Comparison of ENCODE assay signal across 25 cellular contexts in genomic region chr22:29578462-29578861, GRCh38. TPM values are rescaled to one million over a fixed set of nuclear protein-coding genes. Genes with fewer than 3 reads are reported as not detected.
DNase-seq lines count a peak whose midpoint lies in the region; ATAC-seq, FAIRE-seq and TF ChIP-seq lines count a peak whose summit lies in the region.
"Had no signal": no experiment of that assay in that cellular context is flagged by ENCODE, and none has a peak within 500 bp of the region (broad histone marks: within the 10 kb centered on the region; RNA-seq: fewer than 3 reads in every experiment).

No MANE protein-coding gene starts in this region.

- H4K91ac ChIP-seq in neuronal stem cell (ENCODE audit: low read depth, low read length, poor library complexity) = no peak overlapping the region

- H2AK5ac ChIP-seq in neuronal stem cell (ENCODE audit: low read depth, low read length) = no peak overlapping the region

- H2BK15ac ChIP-seq in neuronal stem cell (ENCODE audit: low read length) = no peak overlapping the region

- DNase-seq in HepG2 (ENCODE audit: low spot score) (no peak), right lobe of liver (no peak), K562 (ENCODE audit: extremely low read depth in 1 of 4, low spot score in 3 of 4) (no peak), type B pancreatic cell (ENCODE audit: extremely low spot score, unreplicated experiment) (no peak), neuronal stem cell (ENCODE audit: low spot score) (no peak)
- DNase-seq: Caco-2; CD4-positive, CD25-positive, alpha-beta regulatory T cell; CD8-positive, alpha-beta T cell; DMS 273 treated with DMSO at 0.1 percent for 48 hours; DMS79; EL; GDM1; H9; HFFc6 had no signal

- no peak overlapping the region for H3K27ac Mint-ChIP-seq in type B pancreatic cell
- H3K27ac Mint-ChIP-seq: B cell; CD4-positive, CD25-positive, alpha-beta regulatory T cell; GM23338; HFFc6 had no signal

- POLR2A ChIA-PET in HepG2 (lab: Yijun Ruan, JAX) (interaction anchor here (2.6 kb wide), 1 partner anchor 10 kb away, joined by 10 read pairs; no protein-coding TSS in a partner anchor), K562 (lab: Yijun Ruan, JAX) (interaction anchor here (0.8 kb wide), 1 partner anchor 14 kb away, joined by 3 read pairs; no protein-coding TSS in a partner anchor)

- no peak overlapping the region for H3K23ac ChIP-seq in neuronal stem cell (ENCODE audit: low read depth, low read length, poor library complexity)

- H3K27me3 Mint-ChIP-seq in type B pancreatic cell = no peaks in the 10 kb centered on the region
- H3K27me3 Mint-ChIP-seq: B cell; CD4-positive, CD25-positive, alpha-beta regulatory T cell had no signal

- H3K4me1 Mint-ChIP-seq in type B pancreatic cell (ENCODE audit: unreplicated experiment) = peaks cover 11% of the 10 kb centered on the region

- H3K4ac ChIP-seq in neuronal stem cell (ENCODE audit: low read length) = no peak overlapping the region

- H2BK120ac ChIP-seq in neuronal stem cell (ENCODE audit: low read depth, low read length) = no peak overlapping the region

- no peak for TF ChIP-seq CTCF in HepG2 (CRISPR knock-in tag; IDR thresholded peaks at IDR 0.05)
- no peak for TF ChIP-seq CTCF in right lobe of liver (IDR thresholded peaks at IDR 0.05)
- TF ChIP-seq CTCF in K562 (IDR thresholded peaks at IDR 0.05 in 2 of 3, conservative IDR thresholded peaks at IDR 0.05 in 1 of 3; ENCODE audit: insufficient read depth in 2 of 3, low read depth in 1 of 3, low read length in 3 of 3) = no peak
- no peak for TF ChIP-seq CTCF in type B pancreatic cell (conservative IDR thresholded peaks at IDR 0.05)

- H3K79me1 ChIP-seq in neuronal stem cell (ENCODE audit: low read depth, low read length) = peaks cover 10% of the 10 kb centered on the region

- H3K9me3 ChIP-seq in HepG2 (ENCODE audit: low read length) = no peaks in the 10 kb centered on the region
- no peaks in the 10 kb centered on the region for H3K9me3 ChIP-seq in right lobe of liver
- no peaks in the 10 kb centered on the region for H3K9me3 ChIP-seq in K562 (replicated peaks; ENCODE audit: control insufficient read depth, insufficient read depth, low read depth, low read length)
- H3K9me3 ChIP-seq in neuronal stem cell (replicated peaks in 1 of 2; ENCODE audit: control insufficient read depth in 2 of 2, insufficient read depth in 1 of 2, low read depth in 1 of 2, low read length in 2 of 2) = no peaks in the 10 kb centered on the region
- H3K9me3 ChIP-seq: BLaER1, Caco-2 had no signal

- CTCF ChIA-PET in HepG2 (lab: Yijun Ruan, JAX; ENCODE audit: low intra/inter-chr PET ratio, low total read pairs) = no interaction called here
- CTCF ChIA-PET in K562 (lab: Yijun Ruan, JAX; ENCODE audit: low intra/inter-chr PET ratio) = no interaction called here

- WGBS in HepG2 (ENCODE audit: low lambda C conversion rate) = 100% methylated on average over 2 of the region's 2 CpGs
- 100% methylated on average over 1 of the region's 2 CpGs for WGBS in right lobe of liver (ENCODE audit: insufficient coverage, low coverage, low lambda C conversion rate, missing lambda C conversion rate)
- WGBS in K562 (ENCODE audit: insufficient coverage, low coverage, missing lambda C conversion rate) = 92% methylated on average over 2 of the region's 2 CpGs
- no CpG with 5 or more reads among the region's 2 CpGs for WGBS in neuronal stem cell (ENCODE audit: extremely low coverage in 2 of 2, insufficient read length in 2 of 2, insufficient replicate concordance in 1 of 2), 2 donors

- no peak for TF ChIP-seq EP300 in HepG2 (IDR thresholded peaks at IDR 0.05; ENCODE audit: low read depth in 2 of 2, low read length in 2 of 2)
- no peak for TF ChIP-seq EP300 in HepG2 (CRISPR knock-in tag; IDR thresholded peaks at IDR 0.05; ENCODE audit: borderline replicate concordance)
- no peak for TF ChIP-seq EP300 in K562 (IDR thresholded peaks at IDR 0.05; ENCODE audit: low read length)

- no peak overlapping the region for H2BK12ac ChIP-seq in neuronal stem cell (ENCODE audit: low read length)

- H3K27me3 ChIP-seq in HepG2 (ENCODE audit: control insufficient read depth in 1 of 2, insufficient read depth in 2 of 2, low read length in 2 of 2) (no peaks in the 10 kb centered on the region), right lobe of liver (no peaks in the 10 kb centered on the region), K562 (ENCODE audit: control insufficient read depth in 2 of 2, insufficient read depth in 2 of 2, low read length in 2 of 2) (no peaks in the 10 kb centered on the region), neuronal stem cell (ENCODE audit: control insufficient read depth in 3 of 3, insufficient read depth in 3 of 3, low read depth in 1 of 3, low read length in 3 of 3) (no peaks in the 10 kb centered on the region)
- H3K27me3 ChIP-seq: BLaER1 had no signal

- H3K9ac ChIP-seq in HepG2 (ENCODE audit: insufficient read depth, low read depth, low read length) (no peak overlapping the region), K562 (ENCODE audit: insufficient read depth in 1 of 2, low read depth in 2 of 2, low read length in 2 of 2) (no peak overlapping the region), neuronal stem cell (ENCODE audit: low read depth, low read length, poor library complexity) (no peak overlapping the region)
- H3K9ac ChIP-seq: BLaER1 had no signal

- no peak overlapping the region for H2AFZ ChIP-seq in HepG2 (ENCODE audit: low read length)
- no peak overlapping the region for H2AFZ ChIP-seq in K562 (ENCODE audit: low read depth, low read length)
- no peak overlapping the region for H2AFZ ChIP-seq in neuronal stem cell (ENCODE audit: low read length)
- H2AFZ ChIP-seq: GM23338 had no signal

- H3K4me2 ChIP-seq in HepG2 (ENCODE audit: low read depth, low read length) (no peak overlapping the region), K562 (ENCODE audit: insufficient read depth, low read length) (no peak overlapping the region), neuronal stem cell (ENCODE audit: insufficient read depth, low read length, poor library complexity, severe bottlenecking) (no peak overlapping the region)
- H3K4me2 ChIP-seq: BLaER1, GM23338 had no signal

- peak overlapping the region; percentile 34 for H3K4me3 Mint-ChIP-seq in type B pancreatic cell
- H3K4me3 Mint-ChIP-seq: B cell, GM23338, HFFc6 had no signal

- in situ Hi-C loops in HepG2 (cut with HindIII; ENCODE audit: extremely low pct_ligation_motif_present, low pct_unique_long_range_greater_than_20kb) (no loop called here), K562 (cut with MboI) (no loop called here)

- peaks cover 1 to 8% of the 10 kb centered on the region in 2 experiments; a peak in 2 of 5 replicates for H3K36me3 ChIP-seq in HepG2 (replicated peaks in 1 of 2; ENCODE audit: control insufficient read depth in 1 of 2, insufficient read depth in 2 of 2, low read length in 2 of 2)
- H3K36me3 ChIP-seq in right lobe of liver = no peaks in the 10 kb centered on the region
- peaks cover 7% of the 10 kb centered on the region; the same call in 1 of the 3 replicates for H3K36me3 ChIP-seq in K562 (ENCODE audit: control insufficient read depth, insufficient read depth, low read length)
- peaks cover 3 to 29% of the 10 kb centered on the region in 2 donors for H3K36me3 ChIP-seq in neuronal stem cell (replicated peaks in 1 of 2; ENCODE audit: control insufficient read depth in 2 of 2, insufficient read depth in 2 of 2, low read length in 2 of 2)

- H3K4me3 ChIP-seq in HepG2 (replicated peaks in 1 of 3; ENCODE audit: insufficient read depth in 1 of 3, low read depth in 2 of 3, low read length in 3 of 3) (no peak overlapping the region), right lobe of liver (no peak overlapping the region), K562 (no peak overlapping the region), neuronal stem cell (ENCODE audit: low read length in 2 of 2) (no peak overlapping the region)
- H3K4me3 ChIP-seq: BLaER1, GM12878, GM23338 had no signal

- no peaks in the 10 kb centered on the region for H3K9me3 Mint-ChIP-seq in type B pancreatic cell
- H3K9me3 Mint-ChIP-seq: CD4-positive, CD25-positive, alpha-beta regulatory T cell; CD8-positive, alpha-beta T cell; GM23338; H9; HFFc6 had no signal

- peaks cover 3% of the 10 kb centered on the region for H3K36me3 Mint-ChIP-seq in type B pancreatic cell
- H3K36me3 Mint-ChIP-seq: CD4-positive, CD25-positive, alpha-beta regulatory T cell had no signal

- H3K18ac ChIP-seq in neuronal stem cell (ENCODE audit: low read length) = no peak overlapping the region

- H3K79me2 ChIP-seq in HepG2 (ENCODE audit: insufficient read depth, low read length) (peaks cover 10% of the 10 kb centered on the region), K562 (ENCODE audit: control insufficient read depth, insufficient read depth, low read length) (peaks cover 14% of the 10 kb centered on the region)

- no TSS peak for BruUV-seq in HepG2 (replicated peaks; lab: Mats Ljungman, UMichigan)
- no TSS peak for BruUV-seq in K562 (replicated peaks; lab: Mats Ljungman, UMichigan)

- H3K4me1 ChIP-seq in HepG2 (ENCODE audit: insufficient read depth, low read length) = peaks cover 84% of the 10 kb centered on the region
- peaks cover 0 to 18% (median 9%) of the 10 kb centered on the region in 4 donors for H3K4me1 ChIP-seq in right lobe of liver
- H3K4me1 ChIP-seq in K562 (replicated peaks in 1 of 2; ENCODE audit: control insufficient read depth in 2 of 2, insufficient read depth in 2 of 2, low read length in 2 of 2) = peaks cover 6 to 15% of the 10 kb centered on the region in 2 experiments; a peak in 3 of 5 replicates
- peaks cover 6 to 11% of the 10 kb centered on the region in 2 donors for H3K4me1 ChIP-seq in neuronal stem cell (ENCODE audit: control insufficient read depth in 2 of 2, insufficient read depth in 1 of 2, low read depth in 1 of 2, low read length in 2 of 2)

- ATAC-seq in HepG2 (no peak), right lobe of liver (no peak), K562 (no peak), HG03460 (IDR thresholded peaks at IDR 0.05; ENCODE audit: unreplicated experiment) (no peak)
- ATAC-seq: CD8-positive, alpha-beta T cell; GM12878; GM23338; HCT116 had no signal

- intact Hi-C loops in HepG2 (cut with micrococcal nuclease; ENCODE audit: unreplicated experiment) (no loop called here), right lobe of liver (cut with DNase I) (no loop called here), K562 (cut with micrococcal nuclease) (no loop called here)

- H3K27ac ChIP-seq in HepG2 (ENCODE audit: extremely low read length, insufficient read depth, low read length) (peak overlapping the region; percentile 26), right lobe of liver (no peak overlapping the region), K562 (ENCODE audit: extremely low read depth, low read depth, low read length) (no peak overlapping the region), neuronal stem cell (replicated peaks; ENCODE audit: low read length) (no peak overlapping the region)
- H3K27ac ChIP-seq: 22Rv1, BLaER1, C4-2B had no signal

- no peak overlapping the region for H4K8ac ChIP-seq in neuronal stem cell (ENCODE audit: low read depth, low read length)

- no peaks in the 10 kb centered on the region for H4K20me1 ChIP-seq in HepG2 (ENCODE audit: insufficient read depth, low read length)
- no peaks in the 10 kb centered on the region for H4K20me1 ChIP-seq in K562 (replicated peaks; ENCODE audit: control insufficient read depth, insufficient read depth, low read length)

- TF ChIP-seq POLR2A in HepG2 (IDR thresholded peaks at IDR 0.05; ENCODE audit: insufficient read depth in 1 of 2, low read depth in 2 of 2, low read length in 2 of 2) (no peak), right lobe of liver (IDR thresholded peaks at IDR 0.05) (no peak), K562 (conservative IDR thresholded peaks at IDR 0.05) (no peak)

- H2BK5ac ChIP-seq in neuronal stem cell (ENCODE audit: low read length) = no peak overlapping the region

- H3K14ac ChIP-seq in neuronal stem cell (ENCODE audit: low read length) = no peak overlapping the region

- TF ChIP-seq RAD21 in HepG2 (CRISPR knock-in tag; IDR thresholded peaks at IDR 0.05) (no peak), K562 (CRISPR knock-in tag; conservative IDR thresholded peaks at IDR 0.05 in 1 of 2, IDR thresholded peaks at IDR 0.05 in 1 of 2) (no peak)

- FAIRE-seq in HepG2 (lab: Jason Lieb, UNC) (no peak), K562 (lab: Jason Lieb, UNC) (no peak)
- FAIRE-seq: A204.1, D721Med, GM12878, GM19239 had no signal

- no peaks in the 10 kb centered on the region for H3K9me1 ChIP-seq in K562 (ENCODE audit: control insufficient read depth, insufficient read depth, low read length)

RNA-seq across cellular contexts. Expression of gene NIPSNAP1, which starts 2.5 kb away (rescaled TPM):
- total RNA-seq in HepG2 (2016; rRNA removed; fragmentation: Illumina TruSeq; extraction: Trizol) (159 and 167 TPM in 2 replicates), right lobe of liver (100 to 1,000 TPM in 5 of 6 experiments, 10 to 100 TPM in 1; 94.5 to 149 (median 141) TPM), K562 (2014; rRNA removed) (22.4 and 27.9 TPM in 2 replicates), K562 (2014; rRNA removed; fragmentation: Illumina TruSeq; extraction: Trizol) (26.0 and 27.3 TPM in 2 replicates), K562 (2015; rRNA removed; fragmentation: Illumina TruSeq; extraction: Trizol) (21.0 and 21.4 TPM in 2 replicates), K562 (2021) (24.1 and 24.8 TPM in 2 replicates), type B pancreatic cell (ENCODE audit: low replicate concordance) (97.2 and 128 TPM in 2 replicates)
- 36.4 and 36.6 TPM in 2 replicates for total RNA-seq in HepG2 (2016; cell fraction: cytosol; rRNA removed; fragmentation: Illumina TruSeq; extraction: Trizol; ENCODE audit: low read depth)
- total RNA-seq in HepG2 (2016; cell fraction: insoluble cytoplasmic fraction; rRNA removed; fragmentation: Illumina TruSeq; extraction: Trizol) = 162 and 163 TPM in 2 replicates
- total RNA-seq in HepG2 (2016; cell fraction: membrane; rRNA removed; fragmentation: Illumina TruSeq; extraction: Trizol) = 98.2 and 102 TPM in 2 replicates
- total RNA-seq in HepG2 (2016; cell fraction: nucleus; rRNA removed; fragmentation: Illumina TruSeq; extraction: Trizol) = 68.4 and 75.1 TPM in 2 replicates
- polyA plus RNA-seq in HepG2 (2011; rRNA removed) (203 and 212 TPM in 2 replicates), K562 (2011; rRNA removed) (55.0 and 57.1 TPM in 2 replicates), K562 (2014; fragmentation: Illumina TruSeq; extraction: Trizol) (31.9 and 35.0 TPM in 2 replicates), K562 (2014; fragmentation: Nextera tagmentation; extraction: Ambion mirVana) (10 to 100 TPM; 10.2 to 13.5 TPM), K562 (2014; rRNA removed) (26.4 and 32.0 TPM in 2 replicates)
- polyA plus RNA-seq in HepG2 (2011; cell fraction: cytosol; rRNA removed) = 167 and 170 TPM in 2 replicates
- 133 and 152 TPM in 2 replicates for polyA plus RNA-seq in HepG2 (2011; cell fraction: nucleus; rRNA removed)
- 126 and 158 TPM in 2 replicates for polyA plus RNA-seq in HepG2 (2012)
- polyA plus RNA-seq in HepG2 (2016; cell fraction: cytosol; fragmentation: Illumina TruSeq; extraction: Trizol; ENCODE audit: low read depth) = 33.2 and 39.7 TPM in 2 replicates
- 169 and 174 TPM in 2 replicates for polyA plus RNA-seq in HepG2 (2016; cell fraction: insoluble cytoplasmic fraction; fragmentation: Illumina TruSeq; extraction: Trizol; ENCODE audit: low read depth)
- 73.5 and 79.3 TPM in 2 replicates for polyA plus RNA-seq in HepG2 (2016; cell fraction: membrane; fragmentation: Illumina TruSeq; extraction: Trizol; ENCODE audit: low read depth)
- 104 and 117 TPM in 2 replicates for polyA plus RNA-seq in HepG2 (2016; cell fraction: nucleus; fragmentation: Illumina TruSeq; extraction: Trizol; ENCODE audit: insufficient read depth, low read depth)
- polyA minus RNA-seq in HepG2 (2011; rRNA and poly(A)+ RNA removed; ENCODE audit: low replicate concordance) = 19.6 and 162 TPM in 2 replicates
- 70.8 and 86.6 TPM in 2 replicates for polyA minus RNA-seq in HepG2 (2011; cell fraction: cytosol; rRNA and poly(A)+ RNA removed)
- 55.0 and 66.1 TPM in 2 replicates for polyA minus RNA-seq in HepG2 (2011; cell fraction: nucleus; rRNA and poly(A)+ RNA removed)
- total RNA-seq in K562 (2011; cell fraction: chromatin; rRNA removed; ENCODE audit: low replicate concordance) = 25.2 and 45.8 TPM in 2 replicates
- 29.2 and 30.9 TPM in 2 replicates for total RNA-seq in K562 (2011; cell fraction: nucleolus; rRNA removed)
- 33.9 and 44.9 TPM in 2 replicates for total RNA-seq in K562 (2011; cell fraction: nucleoplasm; rRNA removed)
- polyA plus RNA-seq in K562 (2011; cell fraction: cytosol; rRNA removed) = 39.0 and 41.9 TPM in 2 replicates
- polyA plus RNA-seq in K562 (2011; cell fraction: nucleus; rRNA removed) = 26.0 and 27.4 TPM in 2 replicates
- 27.7 and 40.8 TPM in 2 replicates for polyA plus RNA-seq in K562 (2012)
- polyA minus RNA-seq in K562 (2011; rRNA and poly(A)+ RNA removed) = 24.9 and 25.8 TPM in 2 replicates
- polyA minus RNA-seq in K562 (2011; cell fraction: cytosol; rRNA and poly(A)+ RNA removed) = 19.2 and 21.1 TPM in 2 replicates
- polyA minus RNA-seq in K562 (2011; cell fraction: nucleus; rRNA and poly(A)+ RNA removed) = 7.9 and 11.9 TPM in 2 replicates
- polyA plus RNA-seq in neuronal stem cell (2013, experiment 1 of 2) = 268 TPM
- 269 TPM for polyA plus RNA-seq in neuronal stem cell (2013, experiment 2 of 2)

RNA-seq across cellular contexts. Expression of gene THOC5, which starts 24.9 kb away (rescaled TPM):
- total RNA-seq in HepG2 (2016; rRNA removed; fragmentation: Illumina TruSeq; extraction: Trizol) (46.7 and 53.5 TPM in 2 replicates), right lobe of liver (10 to 100 TPM; 11.9 to 17.4 (median 14.1) TPM), K562 (2014; rRNA removed) (50.9 and 56.5 TPM in 2 replicates), K562 (2014; rRNA removed; fragmentation: Illumina TruSeq; extraction: Trizol) (49.3 and 51.4 TPM in 2 replicates), K562 (2015; rRNA removed; fragmentation: Illumina TruSeq; extraction: Trizol) (44.7 and 45.3 TPM in 2 replicates), K562 (2021) (71.2 and 75.1 TPM in 2 replicates), type B pancreatic cell (ENCODE audit: low replicate concordance) (36.6 and 53.5 TPM in 2 replicates)
- 20.7 and 27.6 TPM in 2 replicates for total RNA-seq in HepG2 (2016; cell fraction: cytosol; rRNA removed; fragmentation: Illumina TruSeq; extraction: Trizol; ENCODE audit: low read depth)
- 47.6 and 56.5 TPM in 2 replicates for total RNA-seq in HepG2 (2016; cell fraction: insoluble cytoplasmic fraction; rRNA removed; fragmentation: Illumina TruSeq; extraction: Trizol)
- total RNA-seq in HepG2 (2016; cell fraction: membrane; rRNA removed; fragmentation: Illumina TruSeq; extraction: Trizol) = 39.5 and 44.9 TPM in 2 replicates
- total RNA-seq in HepG2 (2016; cell fraction: nucleus; rRNA removed; fragmentation: Illumina TruSeq; extraction: Trizol) = 32.6 and 43.7 TPM in 2 replicates
- polyA plus RNA-seq in HepG2 (2011; rRNA removed) (45.8 and 65.2 TPM in 2 replicates), K562 (2011; rRNA removed) (60.0 and 64.3 TPM in 2 replicates), K562 (2014; fragmentation: Illumina TruSeq; extraction: Trizol) (55.8 and 56.8 TPM in 2 replicates), K562 (2014; fragmentation: Nextera tagmentation; extraction: Ambion mirVana) (10 to 100 TPM; 46.3 to 96.5 TPM), K562 (2014; rRNA removed) (46.8 and 47.9 TPM in 2 replicates)
- polyA plus RNA-seq in HepG2 (2011; cell fraction: cytosol; rRNA removed) = 27.9 and 31.5 TPM in 2 replicates
- polyA plus RNA-seq in HepG2 (2011; cell fraction: nucleus; rRNA removed) = 145 and 182 TPM in 2 replicates
- polyA plus RNA-seq in HepG2 (2012) = 37.0 and 37.3 TPM in 2 replicates
- 25.9 and 30.6 TPM in 2 replicates for polyA plus RNA-seq in HepG2 (2016; cell fraction: cytosol; fragmentation: Illumina TruSeq; extraction: Trizol; ENCODE audit: low read depth)
- polyA plus RNA-seq in HepG2 (2016; cell fraction: insoluble cytoplasmic fraction; fragmentation: Illumina TruSeq; extraction: Trizol; ENCODE audit: low read depth) = 44.1 and 46.1 TPM in 2 replicates
- polyA plus RNA-seq in HepG2 (2016; cell fraction: membrane; fragmentation: Illumina TruSeq; extraction: Trizol; ENCODE audit: low read depth) = 35.3 and 37.4 TPM in 2 replicates
- polyA plus RNA-seq in HepG2 (2016; cell fraction: nucleus; fragmentation: Illumina TruSeq; extraction: Trizol; ENCODE audit: insufficient read depth, low read depth) = 54.0 and 55.1 TPM in 2 replicates
- 57.0 and 70.3 TPM in 2 replicates for polyA minus RNA-seq in HepG2 (2011; rRNA and poly(A)+ RNA removed; ENCODE audit: low replicate concordance)
- polyA minus RNA-seq in HepG2 (2011; cell fraction: cytosol; rRNA and poly(A)+ RNA removed) = 25.5 and 29.4 TPM in 2 replicates
- 38.9 and 51.6 TPM in 2 replicates for polyA minus RNA-seq in HepG2 (2011; cell fraction: nucleus; rRNA and poly(A)+ RNA removed)
- total RNA-seq in K562 (2011; cell fraction: chromatin; rRNA removed; ENCODE audit: low replicate concordance) = 114 and 141 TPM in 2 replicates
- 84.7 and 85.2 TPM in 2 replicates for total RNA-seq in K562 (2011; cell fraction: nucleolus; rRNA removed)
- total RNA-seq in K562 (2011; cell fraction: nucleoplasm; rRNA removed) = 72.6 and 76.2 TPM in 2 replicates
- polyA plus RNA-seq in K562 (2011; cell fraction: cytosol; rRNA removed) = 47.4 and 54.4 TPM in 2 replicates
- polyA plus RNA-seq in K562 (2011; cell fraction: nucleus; rRNA removed) = 50.4 and 52.8 TPM in 2 replicates
- 49.5 and 66.4 TPM in 2 replicates for polyA plus RNA-seq in K562 (2012)
- 80.4 and 90.7 TPM in 2 replicates for polyA minus RNA-seq in K562 (2011; rRNA and poly(A)+ RNA removed)
- polyA minus RNA-seq in K562 (2011; cell fraction: cytosol; rRNA and poly(A)+ RNA removed) = 44.9 and 47.3 TPM in 2 replicates
- 20.9 and 31.4 TPM in 2 replicates for polyA minus RNA-seq in K562 (2011; cell fraction: nucleus; rRNA and poly(A)+ RNA removed)
- polyA plus RNA-seq in neuronal stem cell (2013, experiment 1 of 2) = 16.1 TPM
- polyA plus RNA-seq in neuronal stem cell (2013, experiment 2 of 2) = 16.1 TPM

RNA-seq across cellular contexts. Expression of gene NF2, which starts 25.0 kb away (rescaled TPM):
- 33.3 and 45.3 TPM in 2 replicates for total RNA-seq in HepG2 (2016; rRNA removed; fragmentation: Illumina TruSeq; extraction: Trizol)
- total RNA-seq in HepG2 (2016; cell fraction: cytosol; rRNA removed; fragmentation: Illumina TruSeq; extraction: Trizol; ENCODE audit: low read depth) = 6.6 and 7.4 TPM in 2 replicates
- 33.3 and 42.0 TPM in 2 replicates for total RNA-seq in HepG2 (2016; cell fraction: insoluble cytoplasmic fraction; rRNA removed; fragmentation: Illumina TruSeq; extraction: Trizol)
- 21.0 and 24.2 TPM in 2 replicates for total RNA-seq in HepG2 (2016; cell fraction: membrane; rRNA removed; fragmentation: Illumina TruSeq; extraction: Trizol)
- 25.6 and 28.1 TPM in 2 replicates for total RNA-seq in HepG2 (2016; cell fraction: nucleus; rRNA removed; fragmentation: Illumina TruSeq; extraction: Trizol)
- 8.8 and 9.3 TPM in 2 replicates for polyA plus RNA-seq in HepG2 (2011; rRNA removed)
- polyA plus RNA-seq in HepG2 (2011; cell fraction: cytosol; rRNA removed) = 6.9 and 7.3 TPM in 2 replicates
- 8.1 and 8.6 TPM in 2 replicates for polyA plus RNA-seq in HepG2 (2011; cell fraction: nucleus; rRNA removed)
- 6.4 TPM in 2 replicates for polyA plus RNA-seq in HepG2 (2012)
- 3.3 and 5.4 TPM in 2 replicates for polyA plus RNA-seq in HepG2 (2016; cell fraction: cytosol; fragmentation: Illumina TruSeq; extraction: Trizol; ENCODE audit: low read depth)
- polyA plus RNA-seq in HepG2 (2016; cell fraction: insoluble cytoplasmic fraction; fragmentation: Illumina TruSeq; extraction: Trizol; ENCODE audit: low read depth) = 21.1 and 24.6 TPM in 2 replicates
- polyA plus RNA-seq in HepG2 (2016; cell fraction: membrane; fragmentation: Illumina TruSeq; extraction: Trizol; ENCODE audit: low read depth) = 9.8 and 11.9 TPM in 2 replicates
- polyA plus RNA-seq in HepG2 (2016; cell fraction: nucleus; fragmentation: Illumina TruSeq; extraction: Trizol; ENCODE audit: insufficient read depth, low read depth) = 23.3 and 24.8 TPM in 2 replicates
- 25.7 and 39.3 TPM in 2 replicates for polyA minus RNA-seq in HepG2 (2011; rRNA and poly(A)+ RNA removed; ENCODE audit: low replicate concordance)
- 12.4 and 13.6 TPM in 2 replicates for polyA minus RNA-seq in HepG2 (2011; cell fraction: cytosol; rRNA and poly(A)+ RNA removed)
- polyA minus RNA-seq in HepG2 (2011; cell fraction: nucleus; rRNA and poly(A)+ RNA removed) = 11.5 and 15.2 TPM in 2 replicates
- total RNA-seq in right lobe of liver = 10 to 100 TPM in 5 of 6 experiments, 1 to 10 TPM in 1; 9.6 to 24.8 (median 14.0) TPM
- 30.7 and 40.6 TPM in 2 replicates for total RNA-seq in K562 (2011; cell fraction: chromatin; rRNA removed; ENCODE audit: low replicate concordance)
- 21.0 and 23.7 TPM in 2 replicates for total RNA-seq in K562 (2011; cell fraction: nucleolus; rRNA removed)
- 26.1 and 26.9 TPM in 2 replicates for total RNA-seq in K562 (2011; cell fraction: nucleoplasm; rRNA removed)
- 20.2 and 24.9 TPM in 2 replicates for total RNA-seq in K562 (2014; rRNA removed)
- 21.7 and 22.4 TPM in 2 replicates for total RNA-seq in K562 (2014; rRNA removed; fragmentation: Illumina TruSeq; extraction: Trizol)
- total RNA-seq in K562 (2015; rRNA removed; fragmentation: Illumina TruSeq; extraction: Trizol) = 19.5 and 20.0 TPM in 2 replicates
- total RNA-seq in K562 (2021) = 32.5 and 33.8 TPM in 2 replicates
- polyA plus RNA-seq in K562 (2011; rRNA removed) = 11.8 and 15.2 TPM in 2 replicates
- 9.0 and 14.5 TPM in 2 replicates for polyA plus RNA-seq in K562 (2011; cell fraction: cytosol; rRNA removed)
- 6.9 and 8.0 TPM in 2 replicates for polyA plus RNA-seq in K562 (2011; cell fraction: nucleus; rRNA removed)
- 5.3 and 7.7 TPM in 2 replicates for polyA plus RNA-seq in K562 (2012)
- polyA plus RNA-seq in K562 (2014; fragmentation: Illumina TruSeq; extraction: Trizol) = 9.1 TPM in 2 replicates
- polyA plus RNA-seq in K562 (2014; fragmentation: Nextera tagmentation; extraction: Ambion mirVana) = 1 to 10 TPM; 2.2 to 2.8 TPM
- polyA plus RNA-seq in K562 (2014; rRNA removed) = 11.5 and 14.2 TPM in 2 replicates
- polyA minus RNA-seq in K562 (2011; rRNA and poly(A)+ RNA removed) = 28.1 and 37.4 TPM in 2 replicates
- polyA minus RNA-seq in K562 (2011; cell fraction: cytosol; rRNA and poly(A)+ RNA removed) = 16.1 and 17.8 TPM in 2 replicates
- polyA minus RNA-seq in K562 (2011; cell fraction: nucleus; rRNA and poly(A)+ RNA removed) = 8.5 and 14.0 TPM in 2 replicates
- 40.3 and 45.6 TPM in 2 replicates for total RNA-seq in type B pancreatic cell (ENCODE audit: low replicate concordance)
- 12.1 TPM for polyA plus RNA-seq in neuronal stem cell (2013, experiment 1 of 2)
- 13.0 TPM for polyA plus RNA-seq in neuronal stem cell (2013, experiment 2 of 2)

Comparison
In these comparisons a context has a peak if more than half of its experiments do, and no peak if none do; other contexts are left out.
1. Of the 241 proteins assayed by ChIP-seq in both HepG2 and K562: peak only in HepG2: RBFOX2; only in K562: none; in both: none; in neither: 240.